Comparison of ENCODE assay signal across 23 cellular contexts in the genomic region with DNA sequence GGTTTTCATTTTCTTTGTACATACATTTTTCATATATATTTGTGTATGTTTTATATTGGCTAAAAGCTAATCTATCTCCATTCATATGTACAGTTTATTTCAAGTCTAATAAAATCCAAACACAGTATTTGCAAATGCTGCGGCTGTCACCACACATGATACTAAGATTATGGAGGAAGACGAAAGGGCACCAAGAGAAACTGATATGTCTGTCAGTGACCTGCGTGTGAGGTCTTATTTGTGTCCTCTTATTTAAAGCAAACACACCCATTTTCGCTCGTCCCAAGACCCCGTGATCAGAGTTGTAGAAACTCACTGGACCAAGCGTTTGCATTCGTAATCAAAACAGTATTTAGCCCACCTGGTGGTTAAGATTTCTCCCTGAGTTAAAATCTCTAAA. TPM values are rescaled to one million over a fixed set of nuclear protein-coding genes. Genes with fewer than 3 reads are reported as not detected.
DNase-seq lines count a peak whose midpoint lies in the region; ATAC-seq and TF ChIP-seq lines count a peak whose summit lies in the region.
"Had no signal": no experiment of that assay in that cellular context is flagged by ENCODE, and none has a peak within 500 bp of the region (broad histone marks: within the 10 kb centered on the region; RNA-seq: fewer than 3 reads in every experiment).

No MANE protein-coding gene starts in this region.

- peaks cover 8% of the 10 kb centered on the region for H3K36me3 Mint-ChIP-seq in neural crest cell (ENCODE audit: low read depth)
- H3K36me3 Mint-ChIP-seq in naive thymus-derived CD4-positive, alpha-beta T cell, result peaks cover 4 to 46% (median 9%) of the 10 kb centered on the region in 5 donors

- CTCF ChIA-PET in naive thymus-derived CD4-positive, alpha-beta T cell (lab: Charles Lee), result no interaction called here

- POLR2A ChIA-PET in naive thymus-derived CD4-positive, alpha-beta T cell (lab: Charles Lee), result no interaction called here

- H3K4me1 Mint-ChIP-seq in neural crest cell, result peaks cover 47% of the 10 kb centered on the region
- H3K4me1 Mint-ChIP-seq in naive thymus-derived CD4-positive, alpha-beta T cell, result peaks cover 0 to 36% (median 32%) of the 10 kb centered on the region in 7 donors

- intact Hi-C loops in left ventricle myocardium inferior (cut with micrococcal nuclease) (no loop called here), left ventricle myocardium superior (cut with micrococcal nuclease) (no loop called here), gastrocnemius medialis (cut with DNase I; ENCODE audit: low total_unique reads) (no loop called here)
- intact Hi-C loops in naive thymus-derived CD4-positive, alpha-beta T cell (cut with micrococcal nuclease), result no loop called here

- no peaks in the 10 kb centered on the region for H3K9me3 Mint-ChIP-seq in neural crest cell
- no peaks in the 10 kb centered on the region for H3K9me3 Mint-ChIP-seq in naive thymus-derived CD4-positive, alpha-beta T cell
- H3K9me3 Mint-ChIP-seq: CD4-positive, alpha-beta T cell; CD8-positive, alpha-beta memory T cell had no signal

- H3K4me1 ChIP-seq in left ventricle myocardium inferior (peaks cover 76% of the 10 kb centered on the region), gastrocnemius medialis (peaks cover 63 to 72% of the 10 kb centered on the region in 2 donors)
- H3K4me1 ChIP-seq in naive thymus-derived CD4-positive, alpha-beta T cell (ENCODE audit: control insufficient read depth in 2 of 2, insufficient read depth in 2 of 2, low read length in 2 of 2), result no peaks in the 10 kb centered on the region
- H3K4me1 ChIP-seq: A549; BE2C; BLaER1 treated with 17β-estradiol and CSF1 and Interleukin-3, amounts not matched to agents 10 nM and 100 nM had no signal

- peak; percentile 28 to 46 for TF ChIP-seq POLR2A in gastrocnemius medialis (IDR thresholded peaks at IDR 0.05)

- H3K4me3 Mint-ChIP-seq in neural crest cell, result no peak overlapping the region
- no peak overlapping the region for H3K4me3 Mint-ChIP-seq in naive thymus-derived CD4-positive, alpha-beta T cell
- H3K4me3 Mint-ChIP-seq: CD14-positive monocyte; CD4-positive, alpha-beta T cell; CD8-positive, alpha-beta memory T cell had no signal

- H3K27ac ChIP-seq in left ventricle myocardium inferior (replicated peaks), result peak overlapping the region; percentile 99
- H3K27ac ChIP-seq in gastrocnemius medialis, result peak overlapping the region; percentile 91 to 97 (median 94)
- no peak overlapping the region for H3K27ac ChIP-seq in naive thymus-derived CD4-positive, alpha-beta T cell (ENCODE audit: low read depth, low read length)
- H3K27ac ChIP-seq in brain microvascular endothelial cell, result no peak overlapping the region
- H3K27ac ChIP-seq: A549; BLaER1 treated with 17β-estradiol and CSF1 and Interleukin-3, amounts not matched to agents 10 nM and 100 nM had no signal

- no peak overlapping the region for H3K4me3 ChIP-seq in left ventricle myocardium inferior
- peak overlapping the region in 3 of 4 donors; percentile 8 to 26 (median 19) for H3K4me3 ChIP-seq in gastrocnemius medialis
- H3K4me3 ChIP-seq in naive thymus-derived CD4-positive, alpha-beta T cell (ENCODE audit: low read length), result no peak overlapping the region
- H3K4me3 ChIP-seq in brain microvascular endothelial cell (ENCODE audit: low read depth, low read length), result no peak overlapping the region
- H3K4me3 ChIP-seq: A549; BLaER1 treated with 17β-estradiol and CSF1 and Interleukin-3, amounts not matched to agents 10 nM and 100 nM; GM12878 had no signal

- ATAC-seq in left ventricle myocardium superior (no peak), gastrocnemius medialis (peak; percentile 49 to 60)
- ATAC-seq in naive thymus-derived CD4-positive, alpha-beta T cell, result no peak
- ATAC-seq: A549, GM12878 had no signal

- H3K27me3 ChIP-seq in left ventricle myocardium inferior (ENCODE audit: low read depth) (no peaks in the 10 kb centered on the region), gastrocnemius medialis (no peaks in the 10 kb centered on the region), brain microvascular endothelial cell (replicated peaks) (no peaks in the 10 kb centered on the region)
- H3K27me3 ChIP-seq in naive thymus-derived CD4-positive, alpha-beta T cell (ENCODE audit: control insufficient read depth in 2 of 2, insufficient read depth in 2 of 2, low read length in 2 of 2), result no peaks in the 10 kb centered on the region
- H3K27me3 ChIP-seq: BE2C; BLaER1 treated with 17β-estradiol and CSF1 and Interleukin-3, amounts not matched to agents 10 nM and 100 nM had no signal

- H3K36me3 ChIP-seq in left ventricle myocardium inferior (peaks cover 51% of the 10 kb centered on the region), gastrocnemius medialis (peaks cover 0 to 25% of the 10 kb centered on the region in 2 donors), brain microvascular endothelial cell (replicated peaks) (no peaks in the 10 kb centered on the region)
- peaks cover 5 to 40% (median 12%) of the 10 kb centered on the region in 3 experiments for H3K36me3 ChIP-seq in naive thymus-derived CD4-positive, alpha-beta T cell (ENCODE audit: control insufficient read depth in 2 of 3, insufficient read depth in 3 of 3, low read length in 3 of 3)
- H3K36me3 ChIP-seq: BE2C had no signal

- in situ Hi-C loops in gastrocnemius medialis (cut with MboI; ENCODE audit: low sequenced_read_pairs in 4 of 4) (no loop called here), brain microvascular endothelial cell (cut with HindIII; ENCODE audit: low pct_ligation_motif_present, low sequenced_read_pairs) (no loop called here)

- DNase-seq in left ventricle myocardium inferior (no peak), left ventricle myocardium superior (no peak), neural crest cell (ENCODE audit: low read depth, low spot score) (no peak), gastrocnemius medialis (no peak), brain microvascular endothelial cell (no peak), medulla oblongata (ENCODE audit: extremely low spot score) (no peak)
- DNase-seq in naive thymus-derived CD4-positive, alpha-beta T cell, result no peak
- DNase-seq: 8988T; ACHN; AML-193; BE2C; CD4-positive, alpha-beta T cell; CD8-positive, alpha-beta memory T cell; DMS 273 treated with DMSO at 0.1 percent for 48 hours; DMS79; EL; GDM1; H7; HCEC 1CT had no signal

- H3K27me3 Mint-ChIP-seq in neural crest cell (ENCODE audit: low read depth), result no peaks in the 10 kb centered on the region
- H3K27me3 Mint-ChIP-seq in naive thymus-derived CD4-positive, alpha-beta T cell, result no peaks in the 10 kb centered on the region
- H3K27me3 Mint-ChIP-seq: CD4-positive, alpha-beta T cell; CD8-positive, alpha-beta memory T cell had no signal

- TF ChIP-seq CTCF in left ventricle myocardium inferior (IDR thresholded peaks at IDR 0.05; ENCODE audit: borderline replicate concordance) (no peak), neural crest cell (conservative IDR thresholded peaks at IDR 0.05) (no peak), gastrocnemius medialis (IDR thresholded peaks at IDR 0.05 in 4 of 5, conservative IDR thresholded peaks at IDR 0.05 in 1 of 5) (no peak), brain microvascular endothelial cell (IDR thresholded peaks at IDR 0.05; ENCODE audit: low read depth, low read length, missing control alignments) (no peak)

- no peaks in the 10 kb centered on the region for H3K9me3 ChIP-seq in left ventricle myocardium inferior (replicated peaks)
- H3K9me3 ChIP-seq in gastrocnemius medialis, result no peaks in the 10 kb centered on the region
- no peaks in the 10 kb centered on the region for H3K9me3 ChIP-seq in naive thymus-derived CD4-positive, alpha-beta T cell (ENCODE audit: control insufficient read depth in 2 of 3, low read length in 3 of 3)
- H3K9me3 ChIP-seq: A549; BE2C; BLaER1 treated with 17β-estradiol and CSF1 and Interleukin-3, amounts not matched to agents 10 nM and 100 nM had no signal

- H3K27ac Mint-ChIP-seq in neural crest cell (ENCODE audit: unreplicated experiment), result peak overlapping the region; percentile 85
- H3K27ac Mint-ChIP-seq in naive thymus-derived CD4-positive, alpha-beta T cell, result no peak overlapping the region
- H3K27ac Mint-ChIP-seq: CD14-positive monocyte; CD4-positive, alpha-beta T cell had no signal

RNA-seq across cellular contexts. Expression of gene MLYCD, which starts 8.2 kb away (rescaled TPM):
- total RNA-seq in left ventricle myocardium inferior (50.4 TPM), left ventricle myocardium superior (49.0 TPM), neural crest cell (5.2 and 5.5 TPM in 2 replicates), gastrocnemius medialis (10 to 100 TPM; 10.3 to 20.8 (median 18.4) TPM)
- 10 to 100 TPM in 2 of 5 experiments, 1 to 10 TPM in 3; 6.6 to 11.4 (median 8.1) TPM for total RNA-seq in naive thymus-derived CD4-positive, alpha-beta T cell
- 1 to 10 TPM; 1.8 to 2.6 TPM for polyA plus RNA-seq in naive thymus-derived CD4-positive, alpha-beta T cell

RNA-seq across cellular contexts. Expression of gene OSGIN1, which starts 45.9 kb away (rescaled TPM):
- total RNA-seq in left ventricle myocardium inferior (12.5 TPM), left ventricle myocardium superior (4.7 TPM), neural crest cell (2.4 and 3.0 TPM in 2 replicates), gastrocnemius medialis (10 to 100 TPM in 3 of 4 donors, 1 to 10 TPM in 1; 9.6 to 24.9 (median 13.2) TPM)
- total RNA-seq in naive thymus-derived CD4-positive, alpha-beta T cell, result 1 to 10 TPM in 3 of 5 experiments, under 1 TPM in 2; 0.34 to 8.4 (median 1.3) TPM
- under 1 TPM in 1 of 2 donors, not detected in 1; 0.59 TPM for polyA plus RNA-seq in naive thymus-derived CD4-positive, alpha-beta T cell

Comparison
In these comparisons a context has a peak if more than half of its experiments do, and no peak if none do; other contexts are left out.
1. H3K27ac ChIP-seq: peak in left ventricle myocardium inferior (single experiment) and gastrocnemius medialis (4 of 4); none in naive thymus-derived CD4-positive, alpha-beta T cell (single experiment) and brain microvascular endothelial cell (single experiment).
2. H3K4me3 ChIP-seq: peak in gastrocnemius medialis (3 of 4); none in left ventricle myocardium inferior (single experiment), naive thymus-derived CD4-positive, alpha-beta T cell (single experiment) and brain microvascular endothelial cell (single experiment).
3. ATAC-seq: peak in gastrocnemius medialis (2 of 2); none in left ventricle myocardium superior (single experiment) and naive thymus-derived CD4-positive, alpha-beta T cell (single experiment).